29 cellular contexts compared by ENCODE assay signal in genomic region chr21:41839387-41840000, GRCh38.
"Had no signal": no experiment of that assay in that cellular context is flagged by ENCODE, and none has a peak within 500 bp of the region (broad histone marks: within the 10 kb centered on the region; RNA-seq: fewer than 3 reads in every experiment).

No MANE protein-coding gene starts in this region.

- ATAC-seq: activated naive CD8-positive, alpha-beta T cell treated with anti-CD3 and anti-CD28 coated beads, Interleukin-2, amount 50 U/mL, for 24 hours; body of pancreas; T-helper 17 cell; WTC11 had no signal

- H3K4me1 ChIP-seq: ascending aorta, body of pancreas, Peyer's patch had no signal

- H3K9me3 ChIP-seq: body of pancreas, Peyer's patch had no signal

- H3K27ac ChIP-seq: ascending aorta, body of pancreas, Peyer's patch had no signal

- H3K27me3 ChIP-seq: ascending aorta, body of pancreas, Peyer's patch had no signal

- DNase-seq: activated CD4-positive, alpha-beta T cell treated with anti-CD3 and anti-CD28 coated beads, Interleukin-2, amount 10 ng/mL, durations not matched to agents 24 days and 14 days; activated CD4-positive, alpha-beta T cell treated with anti-CD3 and anti-CD28 coated beads, Interleukin-2, amount 50 U/mL, for 48 hours; activated CD4-positive, CD25-positive, alpha-beta regulatory T cell treated with anti-CD3 and anti-CD28 coated beads, Interleukin-2, amount 50 U/mL, for 72 hours; activated CD8-positive, alpha-beta memory T cell treated with anti-CD3 and anti-CD28 coated beads for 24 hours; activated naive CD4-positive, alpha-beta T cell; activated naive CD8-positive, alpha-beta T cell treated with anti-CD3 and anti-CD28 coated beads, Interleukin-2, amount 50 U/mL, for 24 hours; activated T-cell treated with anti-CD3 and anti-CD28 coated beads, Interleukin-2, amount 50 U/mL, for 48 hours; amniotic stem cell; IMR-90; Kasumi-1; KBM-7; NCI-H1048; NCI-H2029; NCI-H2107; NCI-H2171 treated with DMSO at 0.1 percent for 48 hours; NCI-H345; NCI-H510A treated with DMSO at 0.1 percent for 48 hours; NCI-H69; NK-92 treated with Interleukin-12 subunit alpha and Interleukin-12 subunit beta, amount 100 ng/mL, for 24 hours; SHP77 treated with DMSO at 0.1 percent for 48 hours; T-helper 17 cell; T-helper 9 cell had no signal

- H3K4me3 Mint-ChIP-seq: activated CD4-positive, alpha-beta T cell treated with anti-CD3 and anti-CD28 coated beads, Interleukin-2, amount 10 ng/mL, durations not matched to agents 24 days and 14 days; activated naive CD4-positive, alpha-beta T cell treated with anti-CD3 and anti-CD28 coated beads, Interleukin-2, amount 50 U/mL, for 24 hours; activated naive CD8-positive, alpha-beta T cell treated with anti-CD3 and anti-CD28 coated beads, Interleukin-2, amount 50 U/mL, for 24 hours; central memory CD8-positive, alpha-beta T cell; T-helper 17 cell; WTC11 had no signal

- H3K27ac Mint-ChIP-seq: activated CD4-positive, alpha-beta T cell treated with anti-CD3 and anti-CD28 coated beads, Interleukin-2, amount 10 ng/mL, durations not matched to agents 24 days and 14 days; activated naive CD4-positive, alpha-beta T cell treated with anti-CD3 and anti-CD28 coated beads, Interleukin-2, amount 50 U/mL, for 24 hours; activated naive CD8-positive, alpha-beta T cell treated with anti-CD3 and anti-CD28 coated beads, Interleukin-2, amount 50 U/mL, for 24 hours; activated T-helper 2 cell treated with anti-CD3 and anti-CD28 coated beads, Interferon-gamma antibody, Interleukin-2, Interleukin-4, amounts not matched to agents 10 μg/mL and 5 μg/mL and 100 μg/mL, durations not matched to agents 14 hours and 24 hours and 36 hours; WTC11 had no signal

- H3K4me1 Mint-ChIP-seq: activated naive CD4-positive, alpha-beta T cell treated with anti-CD3 and anti-CD28 coated beads, Interleukin-2, amount 50 U/mL, for 24 hours; activated naive CD8-positive, alpha-beta T cell treated with anti-CD3 and anti-CD28 coated beads, Interleukin-2, amount 50 U/mL, for 24 hours; central memory CD8-positive, alpha-beta T cell; T-helper 17 cell had no signal

- H3K4me3 ChIP-seq: ascending aorta, body of pancreas, Peyer's patch had no signal

- H3K9me3 Mint-ChIP-seq: activated naive CD4-positive, alpha-beta T cell treated with anti-CD3 and anti-CD28 coated beads, Interleukin-2, amount 50 U/mL, for 24 hours had no signal

- H3K27me3 Mint-ChIP-seq: activated CD4-positive, alpha-beta T cell treated with anti-CD3 and anti-CD28 coated beads, Interleukin-2, amount 10 ng/mL, durations not matched to agents 24 days and 14 days; activated naive CD4-positive, alpha-beta T cell treated with anti-CD3 and anti-CD28 coated beads, Interleukin-2, amount 50 U/mL, for 24 hours; activated naive CD8-positive, alpha-beta T cell treated with anti-CD3 and anti-CD28 coated beads, Interleukin-2, amount 50 U/mL, for 24 hours; central memory CD8-positive, alpha-beta T cell; T-helper 17 cell had no signal
